8 cellular contexts compared by ENCODE assay signal in genomic region chr5:177022386-177023246, GRCh38. TPM values are rescaled to one million over a fixed set of nuclear protein-coding genes. Genes with fewer than 3 reads are reported as not detected.
DNase-seq lines count a peak whose midpoint lies in the region; ATAC-seq and TF ChIP-seq lines count a peak whose summit lies in the region.

ZNF346 (plus strand) TSS chr5:177022696; CDS start chr5:177022739, 43 bp downstream.

- H2AFZ ChIP-seq in OCI-LY7 (ENCODE audit: low read length): peak within 1 kb of the TSS; percentile 87

- ATAC-seq in GM21526 (IDR thresholded peaks at IDR 0.05; ENCODE audit: low FRiP score, unreplicated experiment): peak; percentile 83

- peak within 1 kb of the TSS; percentile 76 to 96 (median 92) for H3K27ac Mint-ChIP-seq in IgD-negative memory B cell

- TSS peak; percentile 61 for BruUV-seq in OCI-LY7 (replicated peaks; lab: Mats Ljungman, UMichigan)

- H3K36me3 ChIP-seq in OCI-LY7 (ENCODE audit: insufficient read depth, low read length): peaks cover 29% of the 10 kb centered on the region

- peaks cover 30% of the 10 kb centered on the region for H3K4me1 ChIP-seq in OCI-LY7 (ENCODE audit: insufficient read depth, low read length, poor library complexity, severe bottlenecking)
- H3K4me1 ChIP-seq in mononuclear cell (ENCODE audit: insufficient read depth, low read length): peaks cover 18% of the 10 kb centered on the region

- no peaks in the 10 kb centered on the region for H4K20me1 ChIP-seq in OCI-LY7 (ENCODE audit: insufficient read depth, low read length)

- H3K9me3 Mint-ChIP-seq in IgD-negative memory B cell: no peaks in the 10 kb centered on the region

- H3K9me3 ChIP-seq in OCI-LY7 (ENCODE audit: low read length) (no peaks in the 10 kb centered on the region), mononuclear cell (ENCODE audit: low read depth, low read length) (no peaks in the 10 kb centered on the region)

- H3K27ac ChIP-seq in OCI-LY7 (ENCODE audit: low read depth, low read length, poor library complexity, severe bottlenecking): peak within 1 kb of the TSS; percentile 60

- POLR2A ChIA-PET in OCI-LY7 (lab: Charles Lee): interaction anchor here (0.6 to 7.5 kb wide), 13 partner anchors 9 to 408 kb away, joined by 3 to 74 read pairs (median 3); partner anchors contain the start of gene UIMC1

- no peaks in the 10 kb centered on the region for H3K27me3 ChIP-seq in mononuclear cell (ENCODE audit: insufficient read depth, low read length)

- H3K9me2 ChIP-seq in OCI-LY7 (ENCODE audit: insufficient read depth, low read length): no peaks in the 10 kb centered on the region

- no peaks in the 10 kb centered on the region for H3K27me3 Mint-ChIP-seq in IgD-negative memory B cell

- TF ChIP-seq CTCF in OCI-LY7 (conservative IDR thresholded peaks at IDR 0.05; ENCODE audit: low read length) (peak; percentile 72), epithelial cell of esophagus (IDR thresholded peaks at IDR 0.05; ENCODE audit: insufficient read depth, low read depth, low read length, missing control alignments) (no peak)

- H3K79me2 ChIP-seq in OCI-LY7 (ENCODE audit: insufficient read depth, low read depth, low read length): peaks cover 42% of the 10 kb centered on the region; the same call in 1 of the 2 replicates

- peaks cover 2% of the 10 kb centered on the region for H3K36me3 Mint-ChIP-seq in IgD-negative memory B cell

- peak within 1 kb of the TSS; percentile 89 to 99 (median 93) for H3K4me3 Mint-ChIP-seq in IgD-negative memory B cell

- peak within 1 kb of the TSS; percentile 99 for H3K4me2 ChIP-seq in OCI-LY7 (ENCODE audit: low read length)

- CTCF ChIA-PET in OCI-LY7 (lab: Charles Lee; ENCODE audit: unreplicated experiment): interaction anchor here (0.6 to 1.0 kb wide), 4 partner anchors 10 to 362 kb away, joined by 3 read pairs; no protein-coding TSS in a partner anchor

- DNase-seq in DMS 273 (lab: John Stamatoyannopoulos, UW; ENCODE audit: unreplicated experiment) (peak; percentile 99), OCI-LY7 (ENCODE audit: low spot score) (peak; percentile 99), activated T-cell treated with anti-CD3 and anti-CD28 coated beads for 1 hour (ENCODE audit: low read depth) (peak; percentile 87), epithelial cell of esophagus (ENCODE audit: low read depth) (peak; percentile 91)
- DNase-seq in stimulated activated CD8-positive, alpha-beta memory T cell treated with anti-CD3 and anti-CD28 coated beads, Interleukin-2, amount 100 ng/mL, for 48 hours (ENCODE audit: low read depth in 2 of 2): peak; percentile 83 to 87

- H3K4me3 ChIP-seq in OCI-LY7 (ENCODE audit: low read depth, low read length, poor library complexity, severe bottlenecking) (peak within 1 kb of the TSS; percentile 83), epithelial cell of esophagus (ENCODE audit: low read length) (peak within 1 kb of the TSS; percentile 75), mononuclear cell (ENCODE audit: low read length) (peak within 1 kb of the TSS; percentile 77)

- intact Hi-C loops in OCI-LY7 (cut with micrococcal nuclease; ENCODE audit: unreplicated experiment): no loop called here

- peaks cover 14 to 31% (median 18%) of the 10 kb centered on the region in 3 donors for H3K4me1 Mint-ChIP-seq in IgD-negative memory B cell

RNA-seq across cellular contexts. Expression of gene ZNF346, which starts in this region (rescaled TPM):
- polyA plus RNA-seq in IgD-negative memory B cell: 17.7 TPM
- total RNA-seq in OCI-LY7 (2014; rRNA removed; shearing (Covaris generic)): 31.8 and 36.6 TPM in 2 replicates
- total RNA-seq in OCI-LY7 (2022) (39.7 and 42.4 TPM in 2 replicates), mononuclear cell (15.8 TPM)

Comparison
In these comparisons a context has a peak if more than half of its experiments do, and no peak if none do; other contexts are left out.
1. Peak in every context shown above with its lines: DNase-seq, ATAC-seq, H3K4me3 ChIP-seq and H3K27ac ChIP-seq.